In the genomic region with DNA sequence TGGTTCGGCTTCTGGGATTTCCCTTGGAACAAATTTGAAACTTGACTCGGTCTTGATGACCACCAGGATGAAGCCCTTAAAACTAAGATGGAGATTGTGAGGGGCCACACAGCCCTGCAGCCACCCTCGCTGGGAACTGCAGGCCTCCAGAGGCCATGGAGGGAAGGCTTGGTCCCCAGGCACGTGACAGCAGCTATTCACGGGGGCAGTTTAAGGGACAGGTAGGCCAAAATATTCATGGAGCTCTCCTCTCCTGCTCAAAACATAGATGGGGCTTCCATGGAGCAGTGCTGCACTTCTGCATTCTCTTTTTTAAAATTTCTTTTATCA, we compare ENCODE assay signal across 18 cellular contexts.
"Had no signal": no experiment of that assay in that cellular context is flagged by ENCODE, and none has a peak within 500 bp of the region (broad histone marks: within the 10 kb centered on the region; RNA-seq: fewer than 3 reads in every experiment).

No MANE protein-coding gene starts in this region.

- H3K4me3 Mint-ChIP-seq: dendritic cell treated with granulocyte-macrophage colony-stimulating factor and Interleukin-4, amounts not matched to agents 40 ng/mL and 50 ng/mL, for 4 days; effector memory CD8-positive, alpha-beta T cell; naive thymus-derived CD8-positive, alpha-beta T cell; neural crest cell; type B pancreatic cell had no signal

- H3K9me3 Mint-ChIP-seq: dendritic cell treated with granulocyte-macrophage colony-stimulating factor and Interleukin-4, amounts not matched to agents 40 ng/mL and 50 ng/mL, for 4 days; effector memory CD8-positive, alpha-beta T cell; naive thymus-derived CD8-positive, alpha-beta T cell; neural crest cell; type B pancreatic cell had no signal

- H3K4me1 Mint-ChIP-seq: naive thymus-derived CD8-positive, alpha-beta T cell; neural crest cell had no signal

- H3K9me3 ChIP-seq: esophagus muscularis mucosa, gastroesophageal sphincter, mucosa of descending colon had no signal

- H3K27me3 Mint-ChIP-seq: dendritic cell treated with granulocyte-macrophage colony-stimulating factor and Interleukin-4, amounts not matched to agents 40 ng/mL and 50 ng/mL, for 4 days; type B pancreatic cell had no signal

- DNase-seq: effector memory CD8-positive, alpha-beta T cell; foreskin fibroblast; glutamatergic neuron; kidney; left cardiac atrium; mammary epithelial cell; mucosa of descending colon; small intestine; stimulated activated CD4-positive, alpha-beta T cell treated with anti-CD3 and anti-CD28 coated beads, Interleukin-2, amount 100 ng/mL, for 48 hours; stimulated activated naive CD4-positive, alpha-beta T cell treated with Interleukin-2 at 50 U/mL for 16 hours had no signal

- H3K27ac Mint-ChIP-seq: dendritic cell treated with granulocyte-macrophage colony-stimulating factor and Interleukin-4, amounts not matched to agents 40 ng/mL and 50 ng/mL, for 4 days; effector memory CD8-positive, alpha-beta T cell; naive thymus-derived CD8-positive, alpha-beta T cell; type B pancreatic cell had no signal

- H3K4me3 ChIP-seq: esophagus muscularis mucosa, gastroesophageal sphincter, mucosa of descending colon had no signal

- H3K36me3 Mint-ChIP-seq: naive thymus-derived CD8-positive, alpha-beta T cell; type B pancreatic cell had no signal

- H3K27me3 ChIP-seq: esophagus muscularis mucosa, gastroesophageal sphincter had no signal

- ATAC-seq: effector memory CD8-positive, alpha-beta T cell; gastroesophageal sphincter; left cardiac atrium; mucosa of descending colon; naive thymus-derived CD8-positive, alpha-beta T cell; right cardiac atrium had no signal

- H3K36me3 ChIP-seq: esophagus muscularis mucosa had no signal

- H3K27ac ChIP-seq: epithelial cell of prostate, esophagus muscularis mucosa, gastroesophageal sphincter had no signal

- H3K4me1 ChIP-seq: gastroesophageal sphincter had no signal
